34 cellular contexts compared by ENCODE assay signal in the genomic region with DNA sequence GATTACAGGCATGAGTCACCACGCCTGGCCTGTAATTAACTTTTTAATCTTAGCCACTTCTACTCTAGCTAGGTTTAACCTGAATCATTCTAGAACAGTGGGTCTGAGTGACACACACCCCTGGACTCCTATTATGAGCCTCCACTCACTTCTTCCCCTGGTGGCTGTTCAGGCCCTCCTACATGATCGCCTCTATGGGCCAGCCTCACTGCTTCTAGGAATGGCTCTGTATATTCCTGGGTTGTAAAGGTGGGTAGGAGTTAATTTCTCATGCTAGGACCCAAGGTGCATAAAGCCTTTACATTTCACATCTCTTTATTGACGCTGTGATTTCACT. TPM values are rescaled to one million over a fixed set of nuclear protein-coding genes. Genes with fewer than 3 reads are reported as not detected.
"Had no signal": no experiment of that assay in that cellular context is flagged by ENCODE, and none has a peak within 500 bp of the region (broad histone marks: within the 10 kb centered on the region; RNA-seq: fewer than 3 reads in every experiment).

No MANE protein-coding gene starts in this region.

- H3K27ac ChIP-seq: breast epithelium, ovary, testis, transverse colon had no signal

- DNase-seq: activated CD4-positive, alpha-beta T cell treated with anti-CD3 and anti-CD28 coated beads, Interleukin-2, amount 50 U/mL, for 1 hour; activated CD4-positive, CD25-positive, alpha-beta regulatory T cell treated with anti-CD3 and anti-CD28 coated beads, Interleukin-2, amount 50 U/mL, for 72 hours; activated CD8-positive, alpha-beta T cell treated with anti-CD3 and anti-CD28 coated beads for 36 hours; activated naive CD8-positive, alpha-beta T cell treated with anti-CD3 and anti-CD28 coated beads, Interleukin-2, amount 50 U/mL, for 24 hours; activated T-cell treated with anti-CD3 and anti-CD28 coated beads, Interleukin-2, amount 50 U/mL, for 4 hours; amygdala; central memory CD4-positive, alpha-beta T cell; heart left ventricle; hypothalamus; immature natural killer cell; kidney; left colon; mammary epithelial cell; naive B cell; ovary; retina; stimulated activated CD4-positive, alpha-beta T cell treated with anti-CD3 and anti-CD28 coated beads, Interleukin-15, amount 100 ng/mL, for 24 hours; stimulated activated CD4-positive, alpha-beta T cell treated with anti-CD3 and anti-CD28 coated beads, Interleukin-2, amount 100 ng/mL, for 24 hours; stimulated activated naive CD4-positive, alpha-beta T cell; T-helper 9 cell; testis; transverse colon had no signal

- H3K27me3 ChIP-seq: breast epithelium, heart left ventricle, ovary, testis, transverse colon had no signal

- ATAC-seq: activated CD8-positive, alpha-beta T cell treated with anti-CD3 and anti-CD28 coated beads for 36 hours; activated naive CD8-positive, alpha-beta T cell treated with anti-CD3 and anti-CD28 coated beads, Interleukin-2, amount 50 U/mL, for 24 hours; activated T-cell treated with anti-CD3 and anti-CD28 coated beads, Interleukin-2, amount 50 U/mL, for 4 hours; activated T-helper 17 cell treated with anti-CD3 and anti-CD28 coated beads, Interleukin-2, amount 50 U/mL, for 72 hours; left colon had no signal

- FAIRE-seq: endothelial cell of umbilical vein, kidney, TTC549 had no signal

- H3K9me3 ChIP-seq: ovary, testis, transverse colon had no signal

- H3K36me3 ChIP-seq: breast epithelium, heart left ventricle, ovary, transverse colon had no signal

- H3K4me1 ChIP-seq: breast epithelium, testis, transverse colon had no signal

- H3K4me3 ChIP-seq: breast epithelium, heart left ventricle, ovary, testis, transverse colon had no signal

RNA-seq across cellular contexts. Expression of a gene that starts 8.0 kb away (rescaled TPM):
- total RNA-seq: activated CD8-positive, alpha-beta T cell treated with anti-CD3 and anti-CD28 coated beads for 36 hours; activated T-cell treated with anti-CD3 and anti-CD28 coated beads, Interleukin-2, amount 50 U/mL, for 4 hours; activated T-helper 17 cell treated with anti-CD3 and anti-CD28 coated beads, Interleukin-2, amount 50 U/mL, for 72 hours; breast epithelium; endothelial cell of umbilical vein; fibroblast of lung; fibroblast of villous mesenchyme; heart left ventricle; kidney; left colon; liver; mammary epithelial cell; mesothelial cell of epicardium; ovary; progenitor cell of endocrine pancreas; testis; transverse colon; urinary bladder had no signal
- polyA plus RNA-seq: endothelial cell of umbilical vein, esophagus, fibroblast of lung, heart left ventricle, immature natural killer cell, liver, mammary epithelial cell, neural cell, ovary, urinary bladder had no signal

RNA-seq across cellular contexts. Expression of a gene that starts 9.2 kb away (rescaled TPM):
- total RNA-seq: activated CD8-positive, alpha-beta T cell treated with anti-CD3 and anti-CD28 coated beads for 36 hours; activated T-cell treated with anti-CD3 and anti-CD28 coated beads, Interleukin-2, amount 50 U/mL, for 4 hours; activated T-helper 17 cell treated with anti-CD3 and anti-CD28 coated beads, Interleukin-2, amount 50 U/mL, for 72 hours; breast epithelium; endothelial cell of umbilical vein; fibroblast of lung; fibroblast of villous mesenchyme; heart left ventricle; kidney; left colon; liver; mammary epithelial cell; mesothelial cell of epicardium; ovary; progenitor cell of endocrine pancreas; testis; transverse colon; urinary bladder had no signal
- polyA plus RNA-seq: endothelial cell of umbilical vein, esophagus, fibroblast of lung, heart left ventricle, immature natural killer cell, liver, mammary epithelial cell, neural cell, ovary, urinary bladder had no signal
